ENCODE assay signal across 34 cellular contexts in genomic region chr19:54229146-54229545, GRCh38. TPM values are rescaled to one million over a fixed set of nuclear protein-coding genes. Genes with fewer than 3 reads are reported as not detected.
"Had no signal": no experiment of that assay in that cellular context is flagged by ENCODE, and none has a peak within 500 bp of the region (broad histone marks: within the 10 kb centered on the region; RNA-seq: fewer than 3 reads in every experiment).

No MANE protein-coding gene starts in this region.

- H3K36me3 ChIP-seq: adrenal gland, colonic mucosa, esophagus squamous epithelium, gastroesophageal sphincter, WERI-Rb-1 had no signal

- H3K4me3 Mint-ChIP-seq: activated B cell treated with CpG ODN at 0.5 μM for 24 hours; activated CD4-positive, alpha-beta memory T cell treated with anti-CD3 and anti-CD28 coated beads, Interleukin-2, amount 10 ng/mL, durations not matched to agents 7 days and 5 days; activated naive CD4-positive, alpha-beta T cell treated with anti-CD3 and anti-CD28 coated beads for 36 hours; activated naive CD4-positive, alpha-beta T cell treated with anti-CD3 and anti-CD28 coated beads, Interleukin-2, amount 50 U/mL, for 24 hours; activated naive CD8-positive, alpha-beta T cell treated with anti-CD3 and anti-CD28 coated beads for 36 hours; activated naive CD8-positive, alpha-beta T cell treated with anti-CD3 and anti-CD28 coated beads, Interleukin-2, amount 50 U/mL, for 24 hours; activated T-cell treated with anti-CD3 and anti-CD28 coated beads, Interleukin-2, amount 50 U/mL, for 24 hours; activated T-cell treated with anti-CD3 and anti-CD28 coated beads, Interleukin-2, amount 50 U/mL, for 72 hours had no signal

- H3K4me3 ChIP-seq: adrenal gland, body of pancreas, colonic mucosa, esophagus squamous epithelium, gastroesophageal sphincter had no signal

- H3K27me3 ChIP-seq: adrenal gland, body of pancreas, colonic mucosa had no signal

- ATAC-seq: activated CD4-positive, CD25-positive, alpha-beta regulatory T cell treated with anti-CD3 and anti-CD28 coated beads, Interleukin-2, amount 50 U/mL, for 24 hours; activated naive CD8-positive, alpha-beta T cell treated with anti-CD3 and anti-CD28 coated beads, Interleukin-2, amount 50 U/mL, for 24 hours; activated T-cell treated with anti-CD3 and anti-CD28 coated beads, Interleukin-2, amount 50 U/mL, for 72 hours; body of pancreas; gastroesophageal sphincter had no signal

- DNase-seq: activated B cell treated with CpG ODN at 0.5 μM for 24 hours; activated CD4-positive, alpha-beta memory T cell treated with anti-CD3 and anti-CD28 coated beads, Interleukin-2, amount 10 ng/mL, durations not matched to agents 7 days and 5 days; activated CD4-positive, alpha-beta T cell treated with anti-CD3 and anti-CD28 coated beads for 48 hours; activated CD4-positive, alpha-beta T cell treated with anti-CD3 and anti-CD28 coated beads, Interleukin-2, amount 50 U/mL, for 4 hours; activated CD8-positive, alpha-beta memory T cell treated with anti-CD3 and anti-CD28 coated beads, Interleukin-2, amount 50 U/mL, for 48 hours; activated effector memory CD4-positive, alpha-beta T cell treated with anti-CD3 and anti-CD28 coated beads, Interleukin-2, amount 50 U/mL, for 16 hours; activated naive CD4-positive, alpha-beta T cell treated with anti-CD3 and anti-CD28 coated beads for 36 hours; activated naive CD8-positive, alpha-beta T cell treated with anti-CD3 and anti-CD28 coated beads for 36 hours; activated naive CD8-positive, alpha-beta T cell treated with anti-CD3 and anti-CD28 coated beads, Interleukin-2, amount 50 U/mL, for 24 hours; activated T-cell treated with anti-CD3 and anti-CD28 coated beads for 4 hours; activated T-cell treated with anti-CD3 and anti-CD28 coated beads, Interleukin-2, amount 50 U/mL, for 24 hours; activated T-cell treated with anti-CD3 and anti-CD28 coated beads, Interleukin-2, amount 50 U/mL, for 72 hours; amygdala; aorta; body of pancreas; caudate nucleus; colonic mucosa; dermis blood vessel endothelial cell; effector CD8-positive, alpha-beta T cell; esophagus squamous epithelium; foreskin melanocyte; head of caudate nucleus; T-helper 2 cell; WERI-Rb-1 had no signal

- H3K27ac ChIP-seq: adrenal gland, body of pancreas, colonic mucosa, epithelial cell of prostate, esophagus squamous epithelium, gastroesophageal sphincter, WERI-Rb-1 had no signal

- H3K9me3 Mint-ChIP-seq: activated B cell treated with CpG ODN at 0.5 μM for 24 hours; activated CD4-positive, alpha-beta memory T cell treated with anti-CD3 and anti-CD28 coated beads, Interleukin-2, amount 10 ng/mL, durations not matched to agents 7 days and 5 days; activated naive CD4-positive, alpha-beta T cell treated with anti-CD3 and anti-CD28 coated beads for 36 hours; activated naive CD4-positive, alpha-beta T cell treated with anti-CD3 and anti-CD28 coated beads, Interleukin-2, amount 50 U/mL, for 24 hours; activated naive CD8-positive, alpha-beta T cell treated with anti-CD3 and anti-CD28 coated beads for 36 hours; activated naive CD8-positive, alpha-beta T cell treated with anti-CD3 and anti-CD28 coated beads, Interleukin-2, amount 50 U/mL, for 24 hours; activated T-cell treated with anti-CD3 and anti-CD28 coated beads, Interleukin-2, amount 50 U/mL, for 24 hours; activated T-cell treated with anti-CD3 and anti-CD28 coated beads, Interleukin-2, amount 50 U/mL, for 72 hours; activated T-helper 2 cell treated with anti-CD3 and anti-CD28 coated beads, Interferon-gamma antibody, Interleukin-2, Interleukin-4, amounts not matched to agents 10 μg/mL and 5 μg/mL and 100 μg/mL, durations not matched to agents 14 hours and 24 hours and 36 hours had no signal

- H3K36me3 Mint-ChIP-seq: activated naive CD4-positive, alpha-beta T cell treated with anti-CD3 and anti-CD28 coated beads, Interleukin-2, amount 50 U/mL, for 24 hours; activated naive CD8-positive, alpha-beta T cell treated with anti-CD3 and anti-CD28 coated beads for 36 hours had no signal

- H3K27ac Mint-ChIP-seq: activated B cell treated with CpG ODN at 0.5 μM for 24 hours; activated CD4-positive, alpha-beta memory T cell treated with anti-CD3 and anti-CD28 coated beads, Interleukin-2, amount 10 ng/mL, durations not matched to agents 7 days and 5 days; activated naive CD4-positive, alpha-beta T cell treated with anti-CD3 and anti-CD28 coated beads for 36 hours; activated naive CD4-positive, alpha-beta T cell treated with anti-CD3 and anti-CD28 coated beads, Interleukin-2, amount 50 U/mL, for 24 hours; activated naive CD8-positive, alpha-beta T cell treated with anti-CD3 and anti-CD28 coated beads for 36 hours; activated naive CD8-positive, alpha-beta T cell treated with anti-CD3 and anti-CD28 coated beads, Interleukin-2, amount 50 U/mL, for 24 hours; activated T-cell treated with anti-CD3 and anti-CD28 coated beads, Interleukin-2, amount 50 U/mL, for 24 hours; activated T-cell treated with anti-CD3 and anti-CD28 coated beads, Interleukin-2, amount 50 U/mL, for 72 hours; activated T-helper 2 cell treated with anti-CD3 and anti-CD28 coated beads, Interferon-gamma antibody, Interleukin-2, Interleukin-4, amounts not matched to agents 10 μg/mL and 5 μg/mL and 100 μg/mL, durations not matched to agents 14 hours and 24 hours and 36 hours had no signal

- H3K4me1 ChIP-seq: body of pancreas, colonic mucosa, esophagus squamous epithelium had no signal

- H3K9me3 ChIP-seq: adrenal gland, body of pancreas, colonic mucosa, esophagus squamous epithelium had no signal

RNA-seq across cellular contexts. Expression of gene LILRB3, which starts 6.3 kb away (rescaled TPM):
- total RNA-seq: activated naive CD4-positive, alpha-beta T cell treated with anti-CD3 and anti-CD28 coated beads for 36 hours; activated naive CD8-positive, alpha-beta T cell treated with anti-CD3 and anti-CD28 coated beads for 36 hours; dermis blood vessel endothelial cell; endothelial cell of umbilical vein; fibroblast of lung; fibroblast of villous mesenchyme had no signal
- polyA plus RNA-seq: endothelial cell of umbilical vein, fibroblast of lung had no signal

RNA-seq across cellular contexts. Expression of gene LILRA6, which starts 13.4 kb away (rescaled TPM):
- total RNA-seq: activated B cell treated with CpG ODN at 0.5 μM for 24 hours; activated naive CD4-positive, alpha-beta T cell treated with anti-CD3 and anti-CD28 coated beads for 36 hours; activated naive CD8-positive, alpha-beta T cell treated with anti-CD3 and anti-CD28 coated beads for 36 hours; activated T-cell treated with anti-CD3 and anti-CD28 coated beads, Interleukin-2, amount 50 U/mL, for 72 hours; activated T-helper 2 cell treated with anti-CD3 and anti-CD28 coated beads, Interferon-gamma antibody, Interleukin-2, Interleukin-4, amounts not matched to agents 10 μg/mL and 5 μg/mL and 100 μg/mL, durations not matched to agents 14 hours and 24 hours and 36 hours; body of pancreas; dermis blood vessel endothelial cell; endothelial cell of umbilical vein; fibroblast of lung; fibroblast of villous mesenchyme had no signal
- polyA plus RNA-seq: endothelial cell of umbilical vein, fibroblast of lung had no signal

RNA-seq across cellular contexts. Expression of gene LILRB5, which starts 27.9 kb away (rescaled TPM):
- total RNA-seq: activated CD4-positive, alpha-beta memory T cell treated with anti-CD3 and anti-CD28 coated beads, Interleukin-2, amount 10 ng/mL, durations not matched to agents 7 days and 5 days; activated naive CD4-positive, alpha-beta T cell treated with anti-CD3 and anti-CD28 coated beads for 36 hours; activated naive CD8-positive, alpha-beta T cell treated with anti-CD3 and anti-CD28 coated beads for 36 hours; dermis blood vessel endothelial cell; endothelial cell of umbilical vein; fibroblast of lung; fibroblast of villous mesenchyme; T-helper 1 cell treated with Interleukin-12 subunit alpha and Interleukin-12 subunit beta and Interleukin-4 antibody, amounts not matched to agents 30 ng/mL and 1 ng/mL, for 36 hours had no signal
- polyA plus RNA-seq: endothelial cell of umbilical vein, fibroblast of lung had no signal
